ENCODE assay signal across 9 cellular contexts in the genomic region with DNA sequence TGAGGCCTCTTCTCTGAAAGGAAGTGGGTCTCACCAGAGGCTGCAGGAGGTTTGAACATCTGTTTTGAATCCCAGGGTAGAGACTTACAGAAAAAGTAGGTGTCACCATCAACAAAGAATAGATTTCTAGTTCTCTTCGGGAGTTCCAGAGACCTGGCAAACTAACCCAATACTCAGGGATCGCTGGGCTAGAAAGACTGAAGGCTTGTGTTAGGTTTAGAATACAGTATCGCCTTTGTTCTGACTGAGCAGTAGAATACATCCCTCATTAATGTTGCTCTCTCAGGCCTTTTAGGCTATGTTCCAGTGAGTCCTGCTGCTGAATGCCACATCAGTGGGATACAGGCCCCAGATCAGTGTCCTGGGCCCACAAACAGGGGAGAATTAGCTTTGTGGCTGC. TPM values are rescaled to one million over a fixed set of nuclear protein-coding genes. Genes with fewer than 3 reads are reported as not detected.
DNase-seq lines count a peak whose midpoint lies in the region; ATAC-seq and TF ChIP-seq lines count a peak whose summit lies in the region.
"Had no signal": no experiment of that assay in that cellular context is flagged by ENCODE, and none has a peak within 500 bp of the region (broad histone marks: within the 10 kb centered on the region; RNA-seq: fewer than 3 reads in every experiment).

No MANE protein-coding gene starts in this region.

- no peak overlapping the region for H3K4me3 ChIP-seq in IMR-90 (ENCODE audit: insufficient read depth, low read depth, low read length)
- H3K4me3 ChIP-seq in lower lobe of right lung, result no peak overlapping the region
- H3K4me3 ChIP-seq in suprapubic skin, result no peak overlapping the region

- H3K27me3 ChIP-seq in IMR-90 (ENCODE audit: control insufficient read depth, insufficient read depth, low read length), result no peaks in the 10 kb centered on the region
- no peaks in the 10 kb centered on the region for H3K27me3 ChIP-seq in lower lobe of right lung (ENCODE audit: low read depth)
- no peaks in the 10 kb centered on the region for H3K27me3 ChIP-seq in suprapubic skin

- no peak for TF ChIP-seq POLR2A in IMR-90 (IDR thresholded peaks at IDR 0.05; ENCODE audit: low read depth, low read length)
- no peak for TF ChIP-seq POLR2A in suprapubic skin (IDR thresholded peaks at IDR 0.05)

- POLR2A ChIA-PET in IMR-90 (lab: Charles Lee; ENCODE audit: unreplicated experiment), result interaction anchor here (1.4 kb wide), 1 partner anchor 29 kb away, joined by 3 read pairs; no protein-coding TSS in a partner anchor

- intact Hi-C loops in IMR-90 (cut with micrococcal nuclease) (no loop called here), lower lobe of right lung (cut with DNase I) (no loop called here)

- peak overlapping the region; percentile 65 for H4K5ac ChIP-seq in IMR-90 (ENCODE audit: low read depth, low read length)

- no CpG with 5 or more reads among the region's 3 CpGs for WGBS in IMR-90 (ENCODE audit: extremely low coverage in 2 of 2, insufficient read length in 1 of 2), 2 experiments
- WGBS in suprapubic skin, result 57% methylated on average over 3 of the region's 3 CpGs

- H2AK5ac ChIP-seq in IMR-90 (ENCODE audit: low read depth, low read length), result peak overlapping the region; percentile 96

- dilution Hi-C loops in IMR-90 (cut with HindIII; ENCODE audit: low sequenced_read_pairs, unreplicated experiment), result no loop called here

- peak overlapping the region; percentile 91 for H3K14ac ChIP-seq in IMR-90 (replicated peaks; ENCODE audit: low read depth, low read length)

- H3K18ac ChIP-seq in IMR-90 (ENCODE audit: low read depth, low read length), result peak overlapping the region; percentile 97

- peaks cover 27 to 78% of the 10 kb centered on the region in 2 experiments for H3K79me1 ChIP-seq in IMR-90 (ENCODE audit: low read depth in 1 of 2, low read length in 2 of 2)

- H2BK20ac ChIP-seq in IMR-90 (ENCODE audit: low read depth, low read length), result peak overlapping the region; percentile 97

- H2BK15ac ChIP-seq in IMR-90 (ENCODE audit: low read depth, low read length), result peak overlapping the region; percentile 97

- BruUV-seq in IMR-90 (replicated peaks; lab: Mats Ljungman, UMichigan), result no TSS peak

- in situ Hi-C loops in IMR-90 (cut with MboI; ENCODE audit: low sequenced_read_pairs), result no loop called here

- peak overlapping the region; percentile 0; the same call in 1 of the 2 replicates for H3K4me2 ChIP-seq in IMR-90 (ENCODE audit: low read depth, low read length)

- no peak for TF ChIP-seq EP300 in suprapubic skin (IDR thresholded peaks at IDR 0.05)

- ATAC-seq in IMR-90 (ENCODE audit: low read depth), result no peak
- no peak for ATAC-seq in lower lobe of right lung
- no peak for ATAC-seq in HG03457 (IDR thresholded peaks at IDR 0.05; ENCODE audit: unreplicated experiment)
- ATAC-seq in GM21360 (IDR thresholded peaks at IDR 0.05; ENCODE audit: unreplicated experiment), result no peak

- peak overlapping the region; percentile 99 for H2BK120ac ChIP-seq in IMR-90 (ENCODE audit: low read depth, low read length)

- H3K9me1 ChIP-seq in IMR-90 (ENCODE audit: insufficient read depth, low read length), result peaks cover 25% of the 10 kb centered on the region

- CTCF ChIA-PET in IMR-90 (lab: Yijun Ruan, JAX), result interaction anchor here (0.8 to 0.9 kb wide), 2 partner anchors 22 to 36 kb away, joined by 3 to 4 read pairs; no protein-coding TSS in a partner anchor

- peak overlapping the region; percentile 94 for H3K27ac ChIP-seq in IMR-90 (ENCODE audit: insufficient read depth, low read length)
- peak overlapping the region; percentile 71 for H3K27ac ChIP-seq in lower lobe of right lung
- H3K27ac ChIP-seq in suprapubic skin, result peak overlapping the region; percentile 81

- peak overlapping the region; percentile 95 for H3K4ac ChIP-seq in IMR-90 (ENCODE audit: low read depth, low read length)

- TF ChIP-seq RAD21 in IMR-90 (IDR thresholded peaks at IDR 0.05; ENCODE audit: low read length), result no peak

- peak overlapping the region; percentile 83 for H3K56ac ChIP-seq in IMR-90 (ENCODE audit: extremely low read depth, insufficient read depth, low read length)

- DNase-seq in IMR-90, result peak; percentile 35
- peak; percentile 54 for DNase-seq in cerebellar cortex (ENCODE audit: low spot score)
- no peak for DNase-seq in lower lobe of right lung
- DNase-seq in suprapubic skin (ENCODE audit: low spot score in 2 of 2), result no peak
- no peak for DNase-seq in NCI-H82 (lab: John Stamatoyannopoulos, UW)
- no peak for DNase-seq in NCI-H146 treated with DMSO at 0.1 percent for 48 hours (lab: John Stamatoyannopoulos, UW; ENCODE audit: unreplicated experiment)
- DNase-seq: NCI-H748 treated with DMSO at 0.1 percent for 48 hours had no signal

- peak overlapping the region; percentile 75 for H3K23ac ChIP-seq in IMR-90 (ENCODE audit: low read depth, low read length)

- no peaks in the 10 kb centered on the region for H4K20me1 ChIP-seq in IMR-90 (ENCODE audit: insufficient read depth, low read length)

- no peak overlapping the region for H2AFZ ChIP-seq in IMR-90 (replicated peaks; ENCODE audit: low read length, poor library complexity)

- H4K91ac ChIP-seq in IMR-90 (ENCODE audit: insufficient read depth, low read depth, low read length), result peak overlapping the region; percentile 99

- no peaks in the 10 kb centered on the region for H3K9me3 ChIP-seq in IMR-90 (ENCODE audit: control insufficient read depth, insufficient read depth, low read length)
- H3K9me3 ChIP-seq in lower lobe of right lung, result no peaks in the 10 kb centered on the region
- no peaks in the 10 kb centered on the region for H3K9me3 ChIP-seq in suprapubic skin

- peaks cover 40% of the 10 kb centered on the region for H3K4me1 ChIP-seq in IMR-90 (ENCODE audit: control insufficient read depth, insufficient read depth, low read length)
- H3K4me1 ChIP-seq in lower lobe of right lung, result peaks cover 61% of the 10 kb centered on the region
- peaks cover 51% of the 10 kb centered on the region for H3K4me1 ChIP-seq in suprapubic skin

- peak overlapping the region; percentile 96 for H2BK5ac ChIP-seq in IMR-90 (ENCODE audit: low read depth, low read length, poor library complexity, severe bottlenecking)

- TF ChIP-seq CTCF in IMR-90 (conservative IDR thresholded peaks at IDR 0.05; ENCODE audit: low read depth, low read length) (no peak), lower lobe of right lung (IDR thresholded peaks at IDR 0.05) (no peak), suprapubic skin (IDR thresholded peaks at IDR 0.05) (no peak)

- H4K8ac ChIP-seq in IMR-90 (ENCODE audit: low read depth in 2 of 2, low read length in 2 of 2), result peak overlapping the region; percentile 37 to 94

- H3K36me3 ChIP-seq in IMR-90 (ENCODE audit: control insufficient read depth, insufficient read depth, low read length) (no peaks in the 10 kb centered on the region), lower lobe of right lung (no peaks in the 10 kb centered on the region), suprapubic skin (no peaks in the 10 kb centered on the region)

- peak overlapping the region; percentile 3 for H2AK9ac ChIP-seq in IMR-90 (replicated peaks; ENCODE audit: low read depth, low read length, poor library complexity)

- peak overlapping the region; percentile 62 for H3K9ac ChIP-seq in IMR-90 (ENCODE audit: low read depth, low read length)

TF ChIP-seq in IMR-90, 13 proteins besides CTCF, POLR2A, EP300 and RAD21:
- no peak for TF ChIP-seq FOS (IDR thresholded peaks at IDR 0.05; ENCODE audit: low read depth, low read length)
- no peak for TF ChIP-seq BHLHE40 (IDR thresholded peaks at IDR 0.05; ENCODE audit: low read depth, low read length)
- no peak for TF ChIP-seq MXI1 (IDR thresholded peaks at IDR 0.05; ENCODE audit: borderline replicate concordance, low read depth, low read length)
- TF ChIP-seq MAFK (IDR thresholded peaks at IDR 0.05; ENCODE audit: low read depth, low read length), result no peak
- TF ChIP-seq MAZ (IDR thresholded peaks at IDR 0.05; ENCODE audit: borderline replicate concordance, low read depth, low read length), result no peak
- no peak for TF ChIP-seq NFE2L2 (IDR thresholded peaks at IDR 0.05; ENCODE audit: low read depth, low read length)
- TF ChIP-seq, protein P1, sequence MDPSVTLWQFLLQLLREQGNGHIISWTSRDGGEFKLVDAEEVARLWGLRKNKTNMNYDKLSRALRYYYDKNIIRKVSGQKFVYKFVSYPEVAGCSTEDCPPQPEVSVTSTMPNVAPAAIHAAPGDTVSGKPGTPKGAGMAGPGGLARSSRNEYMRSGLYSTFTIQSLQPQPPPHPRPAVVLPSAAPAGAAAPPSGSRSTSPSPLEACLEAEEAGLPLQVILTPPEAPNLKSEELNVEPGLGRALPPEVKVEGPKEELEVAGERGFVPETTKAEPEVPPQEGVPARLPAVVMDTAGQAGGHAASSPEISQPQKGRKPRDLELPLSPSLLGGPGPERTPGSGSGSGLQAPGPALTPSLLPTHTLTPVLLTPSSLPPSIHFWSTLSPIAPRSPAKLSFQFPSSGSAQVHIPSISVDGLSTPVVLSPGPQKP (IDR thresholded peaks at IDR 0.05; ENCODE audit: borderline replicate concordance, low read depth, low read length), result no peak
- TF ChIP-seq RCOR1 (IDR thresholded peaks at IDR 0.05; ENCODE audit: insufficient replicate concordance, low read length), result no peak
- no peak for TF ChIP-seq SMC3 (IDR thresholded peaks at IDR 0.05; ENCODE audit: low read depth, low read length)
- no peak for TF ChIP-seq RFX5 (IDR thresholded peaks at IDR 0.05; ENCODE audit: low read depth, low read length)
- TF ChIP-seq CEBPB (IDR thresholded peaks at IDR 0.05; ENCODE audit: low read depth, low read length), result no peak
- no peak for TF ChIP-seq CHD1 (IDR thresholded peaks at IDR 0.05; ENCODE audit: low read depth, low read length)
- TF ChIP-seq, protein P2, sequence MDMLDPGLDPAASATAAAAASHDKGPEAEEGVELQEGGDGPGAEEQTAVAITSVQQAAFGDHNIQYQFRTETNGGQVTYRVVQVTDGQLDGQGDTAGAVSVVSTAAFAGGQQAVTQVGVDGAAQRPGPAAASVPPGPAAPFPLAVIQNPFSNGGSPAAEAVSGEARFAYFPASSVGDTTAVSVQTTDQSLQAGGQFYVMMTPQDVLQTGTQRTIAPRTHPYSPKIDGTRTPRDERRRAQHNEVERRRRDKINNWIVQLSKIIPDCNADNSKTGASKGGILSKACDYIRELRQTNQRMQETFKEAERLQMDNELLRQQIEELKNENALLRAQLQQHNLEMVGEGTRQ (IDR thresholded peaks at IDR 0.05; ENCODE audit: low read depth, low read length), result no peak

RNA-seq across cellular contexts. Expression of a gene that starts 27.2 kb away (rescaled TPM):
- total RNA-seq in IMR-90 (2012; rRNA removed) (17.4 and 18.3 TPM in 2 replicates), lower lobe of right lung (23.6 TPM), suprapubic skin (10 to 100 TPM; 17.5 to 22.3 (median 19.0) TPM)
- polyA plus RNA-seq in IMR-90 (2012; rRNA removed), result 35.4 and 42.8 TPM in 2 replicates
- 16.0 and 32.6 TPM in 2 replicates for polyA plus RNA-seq in IMR-90 (2012; cell fraction: cytosol; rRNA removed)
- 90.1 and 162 TPM in 2 replicates for polyA plus RNA-seq in IMR-90 (2012; cell fraction: nucleus; rRNA removed; ENCODE audit: low replicate concordance)

Comparison
In these comparisons a context has a peak if more than half of its experiments do, and no peak if none do; other contexts are left out.
1. DNase-seq: peak in IMR-90 (single experiment) and cerebellar cortex (single experiment); none in lower lobe of right lung (single experiment), suprapubic skin (0 of 2), NCI-H82 (single experiment) and NCI-H146 treated with DMSO at 0.1 percent for 48 hours (single experiment).
2. Peak in every context shown above with its lines, with median percentiles within 50 percentile points of each other: H3K27ac ChIP-seq.